In genomic region chr10:21791276-21791675, GRCh38 we compare ENCODE assay signal across 29 cellular contexts.
"Had no signal": no experiment of that assay in that cellular context is flagged by ENCODE, and none has a peak within 500 bp of the region (broad histone marks: within the 10 kb centered on the region; RNA-seq: fewer than 3 reads in every experiment).

No MANE protein-coding gene starts in this region.

- DNase-seq: hypothalamus; immature natural killer cell; kidney glomerular epithelial cell; left cardiac atrium; left ventricle myocardium superior; lower lobe of right lung; mesendoderm; naive B cell; natural killer cell; nephron progenitor cell; ovary; right lobe of liver; stimulated activated CD4-positive, alpha-beta T cell treated with anti-CD3 and anti-CD28 coated beads, Interleukin-12 subunit alpha, Interleukin-12 subunit beta, amount 100 ng/mL, for 4 hours; stimulated activated CD4-positive, alpha-beta T cell treated with anti-CD3 and anti-CD28 coated beads, Interleukin-15, amount 100 ng/mL, for 24 hours; stimulated activated CD4-positive, alpha-beta T cell treated with anti-CD3 and anti-CD28 coated beads, Interleukin-2, amount 100 ng/mL, for 24 hours; stimulated activated CD4-positive, alpha-beta T cell treated with anti-CD3 and anti-CD28 coated beads, Interleukin-4, amount 100 ng/mL, for 1 hour; stimulated activated naive B cell treated with anti-CD40 and anti-IgM and Interleukin-4, amounts not matched to agents 10 μg/mL and 1 μg/mL and 100 μg/mL, for 72 hours; stimulated activated naive CD8-positive, alpha-beta T cell treated with anti-CD3 and anti-CD28 coated beads, Interleukin-15, Interleukin-2, amounts not matched to agents 100 U/mL and 50 U/mL, for 24 hours; stomach; testis; thyroid gland; transverse colon; upper lobe of left lung had no signal

- H3K4me3 ChIP-seq: lower lobe of right lung, neural progenitor cell, ovary, right atrium auricular region, right lobe of liver, stomach, testis, thyroid gland, transverse colon, upper lobe of left lung, vagina had no signal

- H3K27ac ChIP-seq: lower lobe of right lung, neural progenitor cell, neutrophil, ovary, right atrium auricular region, right lobe of liver, stomach, testis, thyroid gland, transverse colon, upper lobe of left lung, vagina had no signal

- ATAC-seq: left cardiac atrium; left lobe of liver; left ventricle myocardium superior; lower lobe of right lung; natural killer cell; right lobe of liver; stimulated activated naive B cell treated with anti-CD40 and anti-IgM and Interleukin-4, amounts not matched to agents 10 μg/mL and 1 μg/mL and 100 μg/mL, for 72 hours; stimulated activated naive CD8-positive, alpha-beta T cell treated with anti-CD3 and anti-CD28 coated beads, Interleukin-15, Interleukin-2, amounts not matched to agents 100 U/mL and 50 U/mL, for 24 hours had no signal

- H3K27me3 ChIP-seq: neural progenitor cell, neutrophil, ovary, right atrium auricular region, right lobe of liver, stomach, testis, thyroid gland, transverse colon, upper lobe of left lung, vagina had no signal

- H3K4me1 ChIP-seq: lower lobe of right lung, right atrium auricular region, right lobe of liver, stomach, testis, thyroid gland, transverse colon, upper lobe of left lung, vagina had no signal

- H3K36me3 ChIP-seq: lower lobe of right lung, neural progenitor cell, neutrophil, ovary, right atrium auricular region, right lobe of liver, thyroid gland, transverse colon, upper lobe of left lung, vagina had no signal

- FAIRE-seq: islet of Langerhans had no signal
